1 cellular context compared by ENCODE assay signal in genomic region chr6:40587240-40588069, GRCh38.
A peak's percentile ranks its signal among the peaks of the same experiment; 100 is the strongest.
TF ChIP-seq lines count a peak whose summit lies in the region.

Gene LRFN2 (minus strand): TSS chr6:40587364.

TF ChIP-seq in HepG2, 621 proteins besides CTCF, POLR2A, EP300 and RAD21 (continued from another document and continues in another):
- TF ChIP-seq ZNF276 (CRISPR knock-in tag; IDR thresholded peaks at IDR 0.05; ENCODE audit: low read depth): no peak
- no peak for TF ChIP-seq STAT5B (CRISPR knock-in tag; IDR thresholded peaks at IDR 0.05)
- no peak for TF ChIP-seq GZF1 (CRISPR knock-in tag; IDR thresholded peaks at IDR 0.05)
- no peak for TF ChIP-seq SIX1 (CRISPR knock-in tag; IDR thresholded peaks at IDR 0.05; ENCODE audit: borderline replicate concordance)
- TF ChIP-seq DRAP1 (CRISPR knock-in tag; IDR thresholded peaks at IDR 0.05): no peak
- TF ChIP-seq NFYB (CRISPR knock-in tag; IDR thresholded peaks at IDR 0.05): no peak
- TF ChIP-seq ZNF333 (CRISPR knock-in tag; IDR thresholded peaks at IDR 0.05; ENCODE audit: borderline replicate concordance): no peak
- TF ChIP-seq RBM39 (IDR thresholded peaks at IDR 0.05; ENCODE audit: low read depth, low read length, poor library complexity, severe bottlenecking): no peak
- no peak for TF ChIP-seq ZNF407 (CRISPR knock-in tag; IDR thresholded peaks at IDR 0.05; ENCODE audit: not compliant biosample characterization)
- no peak; the same call in 1 of the 2 replicates for TF ChIP-seq POGK (CRISPR knock-in tag; conservative IDR thresholded peaks at IDR 0.05)
- no peak; the same call in 1 of the 2 replicates for TF ChIP-seq ZNF646 (CRISPR knock-in tag; IDR thresholded peaks at IDR 0.05)
- no peak for TF ChIP-seq THAP8 (CRISPR knock-in tag; IDR thresholded peaks at IDR 0.05; ENCODE audit: borderline replicate concordance)
- no peak for TF ChIP-seq ZNF792 (CRISPR knock-in tag; IDR thresholded peaks at IDR 0.05)
- no peak for TF ChIP-seq NR3C1 (CRISPR knock-in tag; IDR thresholded peaks at IDR 0.05)
- TF ChIP-seq ZNF354B (CRISPR knock-in tag; IDR thresholded peaks at IDR 0.05): no peak
- no peak for TF ChIP-seq ZNF460 (CRISPR knock-in tag; IDR thresholded peaks at IDR 0.05; ENCODE audit: borderline replicate concordance)
- TF ChIP-seq ZNF225 (CRISPR knock-in tag; IDR thresholded peaks at IDR 0.05): no peak
- no peak for TF ChIP-seq SNAPC4 (CRISPR knock-in tag; IDR thresholded peaks at IDR 0.05)
- TF ChIP-seq ZNF17 (CRISPR knock-in tag; IDR thresholded peaks at IDR 0.05): no peak
- peak; percentile 48; the same call in 1 of the 2 replicates for TF ChIP-seq MXD1 (CRISPR knock-in tag; IDR thresholded peaks at IDR 0.05)
- TF ChIP-seq HIC2 (CRISPR knock-in tag; IDR thresholded peaks at IDR 0.05; ENCODE audit: low read depth): peak; percentile 49; the same call in 1 of the 2 replicates
- TF ChIP-seq MYC (CRISPR knock-in tag; IDR thresholded peaks at IDR 0.05; ENCODE audit: borderline replicate concordance): peak; percentile 20; the same call in 1 of the 2 replicates
